Comparison of ENCODE assay signal across 20 cellular contexts in genomic region chr6:3369985-3370360, GRCh38.
"Had no signal": no experiment of that assay in that cellular context is flagged by ENCODE, and none has a peak within 500 bp of the region (broad histone marks: within the 10 kb centered on the region; RNA-seq: fewer than 3 reads in every experiment).

No MANE protein-coding gene starts in this region.

- H3K4me3 Mint-ChIP-seq: activated CD4-positive, alpha-beta T cell treated with anti-CD3 and anti-CD28 coated beads, Interleukin-2, amount 10 ng/mL, durations not matched to agents 24 days and 14 days; activated CD8-positive, alpha-beta T cell treated with anti-CD3 and anti-CD28 coated beads for 36 hours; activated naive CD8-positive, alpha-beta T cell treated with anti-CD3 and anti-CD28 coated beads for 36 hours; neural crest cell had no signal

- H3K27me3 ChIP-seq: dorsolateral prefrontal cortex, upper lobe of right lung had no signal

- H3K27ac ChIP-seq: psoas muscle, upper lobe of right lung had no signal

- ATAC-seq: activated CD8-positive, alpha-beta T cell treated with anti-CD3 and anti-CD28 coated beads for 36 hours; left colon; psoas muscle; right cardiac atrium had no signal

- H3K4me1 Mint-ChIP-seq: activated CD4-positive, alpha-beta T cell treated with anti-CD3 and anti-CD28 coated beads, Interleukin-2, amount 10 ng/mL, durations not matched to agents 24 days and 14 days had no signal

- H3K9me3 ChIP-seq: psoas muscle, upper lobe of right lung had no signal

- H3K9me3 Mint-ChIP-seq: activated CD4-positive, alpha-beta T cell treated with anti-CD3 and anti-CD28 coated beads, Interleukin-2, amount 10 ng/mL, durations not matched to agents 24 days and 14 days; activated CD8-positive, alpha-beta T cell treated with anti-CD3 and anti-CD28 coated beads for 36 hours; activated naive CD8-positive, alpha-beta T cell treated with anti-CD3 and anti-CD28 coated beads for 36 hours; activated T-helper 17 cell treated with anti-CD3 and anti-CD28 coated beads, Interleukin-2, amount 50 U/mL, for 72 hours; neural crest cell had no signal

- H3K27me3 Mint-ChIP-seq: activated CD8-positive, alpha-beta T cell treated with anti-CD3 and anti-CD28 coated beads for 36 hours; activated naive CD8-positive, alpha-beta T cell treated with anti-CD3 and anti-CD28 coated beads for 36 hours; activated T-helper 17 cell treated with anti-CD3 and anti-CD28 coated beads, Interleukin-2, amount 50 U/mL, for 72 hours had no signal

- H3K36me3 Mint-ChIP-seq: activated naive CD8-positive, alpha-beta T cell treated with anti-CD3 and anti-CD28 coated beads for 36 hours had no signal

- H3K4me3 ChIP-seq: dorsolateral prefrontal cortex, psoas muscle, skin epidermis, upper lobe of right lung had no signal

- DNase-seq: activated CD4-positive, alpha-beta T cell treated with anti-CD3 and anti-CD28 coated beads, Interleukin-2, amount 10 ng/mL, durations not matched to agents 24 days and 14 days; activated CD8-positive, alpha-beta T cell treated with anti-CD3 and anti-CD28 coated beads for 36 hours; activated naive CD4-positive, alpha-beta T cell; activated naive CD8-positive, alpha-beta T cell treated with anti-CD3 and anti-CD28 coated beads for 36 hours; amniotic stem cell; dorsolateral prefrontal cortex; foreskin melanocyte; glutamatergic neuron; hypothalamus; islet precursor cell; left colon; mammary epithelial cell; psoas muscle; right cardiac atrium; stimulated activated CD4-positive, alpha-beta T cell treated with anti-CD3 and anti-CD28 coated beads, Interleukin-2, amount 100 ng/mL, for 48 hours; T1000; upper lobe of right lung had no signal

- H3K27ac Mint-ChIP-seq: activated CD4-positive, alpha-beta T cell treated with anti-CD3 and anti-CD28 coated beads, Interleukin-2, amount 10 ng/mL, durations not matched to agents 24 days and 14 days; activated CD8-positive, alpha-beta T cell treated with anti-CD3 and anti-CD28 coated beads for 36 hours; activated naive CD8-positive, alpha-beta T cell treated with anti-CD3 and anti-CD28 coated beads for 36 hours had no signal

- H3K36me3 ChIP-seq: upper lobe of right lung had no signal

- H3K4me1 ChIP-seq: upper lobe of right lung had no signal
